32 cellular contexts compared by ENCODE assay signal in the genomic region with DNA sequence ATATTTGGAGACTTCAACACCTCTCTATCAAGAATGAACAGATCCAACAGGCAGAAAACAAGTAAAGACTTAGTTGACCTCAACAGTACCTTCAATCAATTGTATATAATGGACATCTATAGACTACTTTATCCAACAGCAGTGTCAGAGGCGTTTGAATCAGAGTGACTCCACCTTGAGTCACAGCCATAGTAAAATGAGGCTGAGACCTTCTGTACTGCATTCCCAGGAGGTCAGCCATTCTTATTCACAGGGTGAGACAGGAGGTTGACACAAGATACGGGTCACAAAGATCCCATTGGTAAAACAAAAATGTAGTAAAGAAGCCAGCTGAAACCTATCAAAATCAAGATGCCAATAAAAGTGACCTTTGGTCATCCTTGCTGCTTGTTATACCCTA.
"Had no signal": no experiment of that assay in that cellular context is flagged by ENCODE, and none has a peak within 500 bp of the region (broad histone marks: within the 10 kb centered on the region; RNA-seq: fewer than 3 reads in every experiment).

No MANE protein-coding gene starts in this region.

- H3K4me1 Mint-ChIP-seq: activated naive CD4-positive, alpha-beta T cell treated with anti-CD3 and anti-CD28 coated beads, Interleukin-2, amount 10 ng/mL, durations not matched to agents 7 days and 5 days; activated naive CD8-positive, alpha-beta T cell treated with anti-CD3 and anti-CD28 coated beads, Interleukin-2, amount 10 ng/mL, durations not matched to agents 7 days and 5 days; brain; mesothelial cell of epicardium; naive B cell; stimulated activated effector memory CD8-positive, alpha-beta T cell treated with anti-CD3 and anti-CD28 coated beads, Interleukin-12 subunit alpha, Interleukin-12 subunit beta, amount 100 ng/mL, for 72 hours had no signal

- H3K9me3 ChIP-seq: pancreas, prostate gland, upper lobe of right lung had no signal

- H3K36me3 Mint-ChIP-seq: activated CD4-positive, alpha-beta memory T cell treated with anti-CD3 and anti-CD28 coated beads for 36 hours; activated naive CD4-positive, alpha-beta T cell treated with anti-CD3 and anti-CD28 coated beads, Interleukin-2, amount 10 ng/mL, durations not matched to agents 7 days and 5 days; activated naive CD8-positive, alpha-beta T cell treated with anti-CD3 and anti-CD28 coated beads, Interleukin-2, amount 10 ng/mL, durations not matched to agents 7 days and 5 days; mesothelial cell of epicardium; naive B cell; stimulated activated effector memory CD8-positive, alpha-beta T cell treated with anti-CD3 and anti-CD28 coated beads, Interleukin-12 subunit alpha, Interleukin-12 subunit beta, amount 100 ng/mL, for 72 hours had no signal

- FAIRE-seq: frontal cortex, pancreas, small intestine had no signal

- H3K4me3 ChIP-seq: ascending aorta, pancreas, prostate gland, upper lobe of right lung had no signal

- H3K27ac Mint-ChIP-seq: activated CD4-positive, alpha-beta memory T cell treated with anti-CD3 and anti-CD28 coated beads for 36 hours; activated naive CD4-positive, alpha-beta T cell treated with anti-CD3 and anti-CD28 coated beads, Interleukin-2, amount 10 ng/mL, durations not matched to agents 7 days and 5 days; activated naive CD8-positive, alpha-beta T cell treated with anti-CD3 and anti-CD28 coated beads, Interleukin-2, amount 10 ng/mL, durations not matched to agents 7 days and 5 days; activated T-helper 1 cell treated with anti-CD3 and anti-CD28 coated beads, Interleukin-12 subunit alpha, Interleukin-12 subunit beta, Interleukin-2, Interleukin-4 antibody, amounts not matched to agents 30 ng/mL and 10 ng/mL and 1 ng/mL, durations not matched to agents 14 hours and 24 hours and 36 hours; brain; effector memory CD8-positive, alpha-beta T cell; mesothelial cell of epicardium; stimulated activated effector memory CD8-positive, alpha-beta T cell treated with anti-CD3 and anti-CD28 coated beads, Interleukin-12 subunit alpha, Interleukin-12 subunit beta, amount 100 ng/mL, for 72 hours; stimulated activated naive CD8-positive, alpha-beta T cell treated with anti-CD3 and anti-CD28 coated beads, Interleukin-15, Interleukin-2, amounts not matched to agents 100 ng/mL and 50 ng/mL, for 24 hours had no signal

- H3K4me1 ChIP-seq: ascending aorta, pancreas, prostate gland, upper lobe of right lung had no signal

- ATAC-seq: activated CD4-positive, CD25-positive, alpha-beta regulatory T cell treated with anti-CD3 and anti-CD28 coated beads, Interleukin-2, amount 50 U/mL, for 24 hours; effector memory CD8-positive, alpha-beta T cell; esophagus mucosa; left cardiac atrium; left ventricle myocardium superior; pancreas; sciatic nerve; stimulated activated effector memory CD8-positive, alpha-beta T cell treated with anti-CD3 and anti-CD28 coated beads, Interleukin-12 subunit alpha, Interleukin-12 subunit beta, amount 100 ng/mL, for 72 hours; upper lobe of right lung had no signal

- H3K27ac ChIP-seq: ascending aorta, pancreas, prostate gland, upper lobe of right lung, WERI-Rb-1 had no signal

- H3K27me3 Mint-ChIP-seq: activated CD4-positive, alpha-beta memory T cell treated with anti-CD3 and anti-CD28 coated beads for 36 hours; activated naive CD4-positive, alpha-beta T cell treated with anti-CD3 and anti-CD28 coated beads, Interleukin-2, amount 10 ng/mL, durations not matched to agents 7 days and 5 days; activated naive CD8-positive, alpha-beta T cell treated with anti-CD3 and anti-CD28 coated beads, Interleukin-2, amount 10 ng/mL, durations not matched to agents 7 days and 5 days; effector memory CD8-positive, alpha-beta T cell; naive B cell; stimulated activated naive CD8-positive, alpha-beta T cell treated with anti-CD3 and anti-CD28 coated beads, Interleukin-15, Interleukin-2, amounts not matched to agents 100 ng/mL and 50 ng/mL, for 24 hours had no signal

- DNase-seq: activated CD4-positive, alpha-beta memory T cell treated with anti-CD3 and anti-CD28 coated beads for 36 hours; activated CD4-positive, alpha-beta T cell treated with anti-CD3 and anti-CD28 coated beads for 48 hours; activated CD8-positive, alpha-beta memory T cell treated with anti-CD3 and anti-CD28 coated beads, Interleukin-2, amount 50 U/mL, for 4 hours; activated gamma-delta T cell; activated naive CD4-positive, alpha-beta T cell treated with anti-CD3 and anti-CD28 coated beads, Interleukin-2, amount 10 ng/mL, durations not matched to agents 7 days and 5 days; activated naive CD8-positive, alpha-beta T cell treated with anti-CD3 and anti-CD28 coated beads, Interleukin-2, amount 10 ng/mL, durations not matched to agents 7 days and 5 days; activated T-cell treated with anti-CD3 and anti-CD28 coated beads, Interleukin-2, amount 50 U/mL, for 1 hour; caudate nucleus; cortex of kidney; effector memory CD8-positive, alpha-beta T cell; islet precursor cell; left cardiac atrium; left ventricle myocardium superior; naive B cell; nucleus accumbens; pancreas; retina; small intestine; stimulated activated CD4-positive, alpha-beta T cell treated with anti-CD3 and anti-CD28 coated beads, Interleukin-4, amount 100 ng/mL, for 24 hours; upper lobe of right lung; WERI-Rb-1 had no signal

- H3K4me3 Mint-ChIP-seq: activated CD4-positive, alpha-beta memory T cell treated with anti-CD3 and anti-CD28 coated beads for 36 hours; activated naive CD4-positive, alpha-beta T cell treated with anti-CD3 and anti-CD28 coated beads, Interleukin-2, amount 10 ng/mL, durations not matched to agents 7 days and 5 days; activated naive CD8-positive, alpha-beta T cell treated with anti-CD3 and anti-CD28 coated beads, Interleukin-2, amount 10 ng/mL, durations not matched to agents 7 days and 5 days; activated T-helper 1 cell treated with anti-CD3 and anti-CD28 coated beads, Interleukin-12 subunit alpha, Interleukin-12 subunit beta, Interleukin-2, Interleukin-4 antibody, amounts not matched to agents 30 ng/mL and 10 ng/mL and 1 ng/mL, durations not matched to agents 14 hours and 24 hours and 36 hours; brain; effector memory CD8-positive, alpha-beta T cell; mesothelial cell of epicardium; naive B cell; stimulated activated effector memory CD8-positive, alpha-beta T cell treated with anti-CD3 and anti-CD28 coated beads, Interleukin-12 subunit alpha, Interleukin-12 subunit beta, amount 100 ng/mL, for 72 hours; stimulated activated naive CD8-positive, alpha-beta T cell treated with anti-CD3 and anti-CD28 coated beads, Interleukin-15, Interleukin-2, amounts not matched to agents 100 ng/mL and 50 ng/mL, for 24 hours had no signal

- H3K36me3 ChIP-seq: ascending aorta, pancreas, prostate gland, upper lobe of right lung, WERI-Rb-1 had no signal

- H3K27me3 ChIP-seq: ascending aorta, pancreas, upper lobe of right lung had no signal
